Comparison of ENCODE assay signal across 2 cellular contexts in the genomic region with DNA sequence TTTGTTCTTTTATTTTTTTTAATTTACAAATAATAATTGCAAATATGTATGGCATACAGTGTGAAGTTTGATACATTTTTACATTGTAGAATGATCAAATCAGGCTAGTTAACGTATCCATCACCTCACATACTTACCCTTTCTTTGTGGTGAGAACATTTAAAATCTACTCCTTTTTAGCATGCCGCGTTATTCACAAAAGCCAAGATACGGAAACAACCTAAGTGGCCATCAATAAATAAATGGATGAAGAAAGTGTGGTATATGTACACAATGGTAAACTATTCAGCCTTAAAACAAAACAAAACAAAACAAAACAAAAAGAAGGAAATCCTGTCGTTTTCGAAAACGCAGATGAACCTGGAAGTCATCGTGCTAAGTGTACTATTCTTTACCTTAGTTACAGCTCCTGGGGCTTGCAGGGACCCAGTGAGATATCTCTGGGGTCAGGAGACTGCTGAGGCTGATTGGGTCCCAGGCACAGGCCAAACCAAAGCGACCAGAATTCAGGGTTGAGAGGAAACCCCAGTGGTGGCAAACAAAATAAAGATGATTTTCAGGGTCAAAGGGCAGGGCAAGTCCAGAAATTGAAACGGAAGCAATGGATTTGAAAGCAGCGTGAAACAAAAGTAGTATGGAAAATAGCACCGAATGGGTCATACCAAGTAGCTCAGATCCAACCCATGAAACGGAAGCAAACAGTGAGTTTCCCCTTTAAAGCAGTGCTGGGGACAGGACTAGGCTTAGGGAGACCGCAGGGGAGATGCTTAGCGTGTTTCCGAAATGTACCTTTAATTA.
A peak's percentile ranks its signal among the peaks of the same experiment; 100 is the strongest.
TF ChIP-seq lines count a peak whose summit lies in the region.

No MANE protein-coding gene starts in this region.

TF ChIP-seq in HEK293, 187 proteins besides CTCF, POLR2A, EP300 and RAD21 (continued from another document):
- TF ChIP-seq, protein P1, sequence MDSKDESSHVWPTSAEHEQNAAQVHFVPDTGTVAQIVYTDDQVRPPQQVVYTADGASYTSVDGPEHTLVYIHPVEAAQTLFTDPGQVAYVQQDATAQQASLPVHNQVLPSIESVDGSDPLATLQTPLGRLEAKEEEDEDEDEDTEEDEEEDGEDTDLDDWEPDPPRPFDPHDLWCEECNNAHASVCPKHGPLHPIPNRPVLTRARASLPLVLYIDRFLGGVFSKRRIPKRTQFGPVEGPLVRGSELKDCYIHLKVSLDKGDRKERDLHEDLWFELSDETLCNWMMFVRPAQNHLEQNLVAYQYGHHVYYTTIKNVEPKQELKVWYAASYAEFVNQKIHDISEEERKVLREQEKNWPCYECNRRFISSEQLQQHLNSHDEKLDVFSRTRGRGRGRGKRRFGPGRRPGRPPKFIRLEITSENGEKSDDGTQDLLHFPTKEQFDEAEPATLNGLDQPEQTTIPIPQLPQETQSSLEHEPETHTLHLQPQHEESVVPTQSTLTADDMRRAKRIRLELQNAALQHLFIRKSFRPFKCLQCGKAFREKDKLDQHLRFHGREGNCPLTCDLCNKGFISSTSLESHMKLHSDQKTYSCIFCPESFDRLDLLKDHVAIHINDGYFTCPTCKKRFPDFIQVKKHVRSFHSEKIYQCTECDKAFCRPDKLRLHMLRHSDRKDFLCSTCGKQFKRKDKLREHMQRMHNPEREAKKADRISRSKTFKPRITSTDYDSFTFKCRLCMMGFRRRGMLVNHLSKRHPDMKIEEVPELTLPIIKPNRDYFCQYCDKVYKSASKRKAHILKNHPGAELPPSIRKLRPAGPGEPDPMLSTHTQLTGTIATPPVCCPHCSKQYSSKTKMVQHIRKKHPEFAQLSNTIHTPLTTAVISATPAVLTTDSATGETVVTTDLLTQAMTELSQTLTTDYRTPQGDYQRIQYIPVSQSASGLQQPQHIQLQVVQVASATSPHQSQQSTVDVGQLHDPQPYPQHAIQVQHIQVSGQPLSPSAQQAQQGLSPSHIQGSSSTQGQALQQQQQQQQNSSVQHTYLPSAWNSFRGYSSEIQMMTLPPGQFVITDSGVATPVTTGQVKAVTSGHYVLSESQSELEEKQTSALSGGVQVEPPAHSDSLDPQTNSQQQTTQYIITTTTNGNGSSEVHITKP (tag by site-specific recombination; IDR thresholded peaks at IDR 0.05): peak; percentile 68

TF ChIP-seq in WTC11, 78 proteins besides CTCF, POLR2A, EP300 and RAD21 (continued from another document):
- TF ChIP-seq, protein P2, sequence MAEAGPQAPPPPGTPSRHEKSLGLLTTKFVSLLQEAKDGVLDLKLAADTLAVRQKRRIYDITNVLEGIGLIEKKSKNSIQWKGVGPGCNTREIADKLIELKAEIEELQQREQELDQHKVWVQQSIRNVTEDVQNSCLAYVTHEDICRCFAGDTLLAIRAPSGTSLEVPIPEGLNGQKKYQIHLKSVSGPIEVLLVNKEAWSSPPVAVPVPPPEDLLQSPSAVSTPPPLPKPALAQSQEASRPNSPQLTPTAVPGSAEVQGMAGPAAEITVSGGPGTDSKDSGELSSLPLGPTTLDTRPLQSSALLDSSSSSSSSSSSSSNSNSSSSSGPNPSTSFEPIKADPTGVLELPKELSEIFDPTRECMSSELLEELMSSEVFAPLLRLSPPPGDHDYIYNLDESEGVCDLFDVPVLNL (CRISPR knock-in tag; IDR thresholded peaks at IDR 0.05; ENCODE audit: borderline replicate concordance, low read depth): no peak
- TF ChIP-seq ZNF423 (CRISPR knock-in tag; IDR thresholded peaks at IDR 0.05) (no peak), FOXK1 (CRISPR knock-in tag; IDR thresholded peaks at IDR 0.05) (no peak), FOXJ3 (CRISPR knock-in tag; IDR thresholded peaks at IDR 0.05; ENCODE audit: borderline replicate concordance) (no peak), GABPB1 (CRISPR knock-in tag; IDR thresholded peaks at IDR 0.05) (no peak), ZNF416 (CRISPR knock-in tag; IDR thresholded peaks at IDR 0.05) (no peak), ZNF232 (CRISPR knock-in tag; IDR thresholded peaks at IDR 0.05) (no peak), SMAD3 (CRISPR knock-in tag; IDR thresholded peaks at IDR 0.05; ENCODE audit: borderline replicate concordance) (no peak), CREB1 (CRISPR knock-in tag; IDR thresholded peaks at IDR 0.05) (no peak)
- TF ChIP-seq, protein P3, sequence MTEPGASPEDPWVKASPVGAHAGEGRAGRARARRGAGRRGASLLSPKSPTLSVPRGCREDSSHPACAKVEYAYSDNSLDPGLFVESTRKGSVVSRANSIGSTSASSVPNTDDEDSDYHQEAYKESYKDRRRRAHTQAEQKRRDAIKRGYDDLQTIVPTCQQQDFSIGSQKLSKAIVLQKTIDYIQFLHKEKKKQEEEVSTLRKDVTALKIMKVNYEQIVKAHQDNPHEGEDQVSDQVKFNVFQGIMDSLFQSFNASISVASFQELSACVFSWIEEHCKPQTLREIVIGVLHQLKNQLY (CRISPR knock-in tag; IDR thresholded peaks at IDR 0.05): no peak
- TF ChIP-seq, protein P4, sequence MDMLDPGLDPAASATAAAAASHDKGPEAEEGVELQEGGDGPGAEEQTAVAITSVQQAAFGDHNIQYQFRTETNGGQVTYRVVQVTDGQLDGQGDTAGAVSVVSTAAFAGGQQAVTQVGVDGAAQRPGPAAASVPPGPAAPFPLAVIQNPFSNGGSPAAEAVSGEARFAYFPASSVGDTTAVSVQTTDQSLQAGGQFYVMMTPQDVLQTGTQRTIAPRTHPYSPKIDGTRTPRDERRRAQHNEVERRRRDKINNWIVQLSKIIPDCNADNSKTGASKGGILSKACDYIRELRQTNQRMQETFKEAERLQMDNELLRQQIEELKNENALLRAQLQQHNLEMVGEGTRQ (CRISPR knock-in tag; IDR thresholded peaks at IDR 0.05): no peak
- TF ChIP-seq, protein P5, sequence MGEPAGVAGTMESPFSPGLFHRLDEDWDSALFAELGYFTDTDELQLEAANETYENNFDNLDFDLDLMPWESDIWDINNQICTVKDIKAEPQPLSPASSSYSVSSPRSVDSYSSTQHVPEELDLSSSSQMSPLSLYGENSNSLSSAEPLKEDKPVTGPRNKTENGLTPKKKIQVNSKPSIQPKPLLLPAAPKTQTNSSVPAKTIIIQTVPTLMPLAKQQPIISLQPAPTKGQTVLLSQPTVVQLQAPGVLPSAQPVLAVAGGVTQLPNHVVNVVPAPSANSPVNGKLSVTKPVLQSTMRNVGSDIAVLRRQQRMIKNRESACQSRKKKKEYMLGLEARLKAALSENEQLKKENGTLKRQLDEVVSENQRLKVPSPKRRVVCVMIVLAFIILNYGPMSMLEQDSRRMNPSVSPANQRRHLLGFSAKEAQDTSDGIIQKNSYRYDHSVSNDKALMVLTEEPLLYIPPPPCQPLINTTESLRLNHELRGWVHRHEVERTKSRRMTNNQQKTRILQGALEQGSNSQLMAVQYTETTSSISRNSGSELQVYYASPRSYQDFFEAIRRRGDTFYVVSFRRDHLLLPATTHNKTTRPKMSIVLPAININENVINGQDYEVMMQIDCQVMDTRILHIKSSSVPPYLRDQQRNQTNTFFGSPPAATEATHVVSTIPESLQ (CRISPR knock-in tag; IDR thresholded peaks at IDR 0.05): no peak
- TF ChIP-seq, protein P6, sequence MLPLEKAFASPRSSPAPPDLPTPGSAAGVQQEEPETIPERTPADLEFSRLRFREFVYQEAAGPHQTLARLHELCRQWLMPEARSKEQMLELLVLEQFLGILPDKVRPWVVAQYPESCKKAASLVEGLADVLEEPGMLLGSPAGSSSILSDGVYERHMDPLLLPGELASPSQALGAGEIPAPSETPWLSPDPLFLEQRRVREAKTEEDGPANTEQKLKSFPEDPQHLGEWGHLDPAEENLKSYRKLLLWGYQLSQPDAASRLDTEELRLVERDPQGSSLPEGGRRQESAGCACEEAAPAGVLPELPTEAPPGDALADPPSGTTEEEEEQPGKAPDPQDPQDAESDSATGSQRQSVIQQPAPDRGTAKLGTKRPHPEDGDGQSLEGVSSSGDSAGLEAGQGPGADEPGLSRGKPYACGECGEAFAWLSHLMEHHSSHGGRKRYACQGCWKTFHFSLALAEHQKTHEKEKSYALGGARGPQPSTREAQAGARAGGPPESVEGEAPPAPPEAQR (CRISPR knock-in tag; IDR thresholded peaks at IDR 0.05): no peak
- TF ChIP-seq, protein P7, sequence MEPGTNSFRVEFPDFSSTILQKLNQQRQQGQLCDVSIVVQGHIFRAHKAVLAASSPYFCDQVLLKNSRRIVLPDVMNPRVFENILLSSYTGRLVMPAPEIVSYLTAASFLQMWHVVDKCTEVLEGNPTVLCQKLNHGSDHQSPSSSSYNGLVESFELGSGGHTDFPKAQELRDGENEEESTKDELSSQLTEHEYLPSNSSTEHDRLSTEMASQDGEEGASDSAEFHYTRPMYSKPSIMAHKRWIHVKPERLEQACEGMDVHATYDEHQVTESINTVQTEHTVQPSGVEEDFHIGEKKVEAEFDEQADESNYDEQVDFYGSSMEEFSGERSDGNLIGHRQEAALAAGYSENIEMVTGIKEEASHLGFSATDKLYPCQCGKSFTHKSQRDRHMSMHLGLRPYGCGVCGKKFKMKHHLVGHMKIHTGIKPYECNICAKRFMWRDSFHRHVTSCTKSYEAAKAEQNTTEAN (CRISPR knock-in tag; IDR thresholded peaks at IDR 0.05): no peak
- TF ChIP-seq, protein P8, sequence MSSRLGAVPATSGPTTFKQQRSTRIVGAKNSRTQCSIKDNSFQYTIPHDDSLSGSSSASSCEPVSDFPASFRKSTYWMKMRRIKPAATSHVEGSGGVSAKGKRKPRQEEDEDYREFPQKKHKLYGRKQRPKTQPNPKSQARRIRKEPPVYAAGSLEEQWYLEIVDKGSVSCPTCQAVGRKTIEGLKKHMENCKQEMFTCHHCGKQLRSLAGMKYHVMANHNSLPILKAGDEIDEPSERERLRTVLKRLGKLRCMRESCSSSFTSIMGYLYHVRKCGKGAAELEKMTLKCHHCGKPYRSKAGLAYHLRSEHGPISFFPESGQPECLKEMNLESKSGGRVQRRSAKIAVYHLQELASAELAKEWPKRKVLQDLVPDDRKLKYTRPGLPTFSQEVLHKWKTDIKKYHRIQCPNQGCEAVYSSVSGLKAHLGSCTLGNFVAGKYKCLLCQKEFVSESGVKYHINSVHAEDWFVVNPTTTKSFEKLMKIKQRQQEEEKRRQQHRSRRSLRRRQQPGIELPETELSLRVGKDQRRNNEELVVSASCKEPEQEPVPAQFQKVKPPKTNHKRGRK (CRISPR knock-in tag; IDR thresholded peaks at IDR 0.05; ENCODE audit: borderline replicate concordance): no peak
